13 cellular contexts compared by ENCODE assay signal in the genomic region with DNA sequence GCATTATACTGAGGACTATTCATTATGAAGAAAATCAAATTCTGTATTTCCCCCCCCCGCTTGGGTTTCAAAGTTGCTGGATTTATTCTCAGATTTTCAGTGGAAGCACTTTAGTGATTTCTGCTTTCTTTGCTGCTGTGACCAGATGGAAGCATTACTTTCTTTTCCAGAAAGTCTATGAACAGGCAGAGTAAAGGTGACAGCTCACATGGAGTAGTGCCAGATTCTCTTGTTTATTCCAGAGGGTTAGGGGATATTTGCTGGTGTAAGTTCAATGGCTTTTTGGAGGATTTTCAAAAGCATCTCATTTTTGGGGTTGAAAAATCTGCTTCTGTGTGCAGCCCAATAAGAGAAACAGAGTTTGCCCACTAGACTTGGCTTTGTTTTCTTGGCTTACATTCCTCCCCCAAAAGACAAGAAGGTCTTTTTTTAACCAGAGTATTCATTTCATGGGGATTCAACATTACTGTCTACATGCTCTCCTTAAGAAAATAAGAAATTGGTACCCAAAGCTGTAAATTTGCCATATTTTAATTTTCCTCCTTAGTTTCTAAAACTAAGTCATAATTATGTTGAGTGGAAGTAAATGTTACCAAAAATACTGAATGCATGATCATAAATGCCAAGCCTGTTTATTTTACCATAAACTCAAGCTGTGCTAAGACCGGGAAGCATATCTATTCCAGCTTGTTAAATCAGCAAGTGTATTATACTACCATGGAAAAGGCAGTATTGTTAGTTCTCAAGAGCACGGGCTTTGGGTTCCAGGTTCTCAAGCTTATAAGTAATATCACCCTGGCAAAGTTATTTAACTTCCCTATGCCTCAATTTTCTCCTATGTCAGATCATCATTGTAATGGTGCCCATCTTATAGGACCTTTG.
DNase-seq lines count a peak whose midpoint lies in the region; ATAC-seq and TF ChIP-seq lines count a peak whose summit lies in the region.
"Had no signal": no experiment of that assay in that cellular context is flagged by ENCODE, and none has a peak within 500 bp of the region (broad histone marks: within the 10 kb centered on the region; RNA-seq: fewer than 3 reads in every experiment).

No MANE protein-coding gene starts in this region.

- no peaks in the 10 kb centered on the region for H4K20me1 ChIP-seq in GM23338 (replicated peaks; ENCODE audit: insufficient read depth)

- no peaks in the 10 kb centered on the region for H3K36me3 Mint-ChIP-seq in GM23338 (ENCODE audit: low read depth)

- no peak overlapping the region for H3K27ac ChIP-seq in GM23338 (ENCODE audit: low read depth)
- H3K27ac ChIP-seq: GM23248 had no signal

- no peaks in the 10 kb centered on the region for H3K9me3 Mint-ChIP-seq in GM23338
- H3K9me3 Mint-ChIP-seq: CD4-positive, alpha-beta T cell had no signal

- H3K27me3 Mint-ChIP-seq in GM23338 (ENCODE audit: insufficient read depth, low read depth, poor library complexity): no peaks in the 10 kb centered on the region
- H3K27me3 Mint-ChIP-seq: B cell; CD4-positive, alpha-beta T cell had no signal

- 0 out of 2 replicates have a peak overlapping the region, but pooled peaks have one; percentile 15 for H2AFZ ChIP-seq in GM23338
- H2AFZ ChIP-seq: GM23248 had no signal

- no peak overlapping the region for H3K4me2 ChIP-seq in GM23338

- no peaks in the 10 kb centered on the region for H3K36me3 ChIP-seq in GM23338 (ENCODE audit: insufficient read depth)

- no peak overlapping the region for H3K4me3 Mint-ChIP-seq in GM23338
- H3K4me3 Mint-ChIP-seq: B cell; CD4-positive, alpha-beta T cell had no signal

- no peak for TF ChIP-seq CTCF in GM23338 (conservative IDR thresholded peaks at IDR 0.05; ENCODE audit: low read depth in 2 of 2)

- H3K27ac Mint-ChIP-seq in GM23338: no peak overlapping the region
- H3K27ac Mint-ChIP-seq: B cell; CD4-positive, alpha-beta T cell had no signal

- H3K79me2 ChIP-seq in GM23338 (replicated peaks; ENCODE audit: insufficient read depth): no peaks in the 10 kb centered on the region

- H3K4me1 Mint-ChIP-seq in GM23338: peaks cover 3% of the 10 kb centered on the region; the same call in 1 of the 3 replicates
- H3K4me1 Mint-ChIP-seq: B cell had no signal

- no peaks in the 10 kb centered on the region for H3K9me2 ChIP-seq in GM23338 (ENCODE audit: insufficient read depth)

- no peak overlapping the region for H3K4me3 ChIP-seq in GM23338
- H3K4me3 ChIP-seq: GM23248 had no signal

- peaks cover 3% of the 10 kb centered on the region; the same call in 1 of the 2 replicates for H3K4me1 ChIP-seq in GM23338 (ENCODE audit: insufficient read depth)

- no peaks in the 10 kb centered on the region for H3K27me3 ChIP-seq in GM23338 (ENCODE audit: insufficient read depth)

- ATAC-seq in GM23338: no peak
- ATAC-seq in HG03469 (IDR thresholded peaks at IDR 0.05; ENCODE audit: unreplicated experiment): no peak

- H3F3A ChIP-seq in GM23338 (replicated peaks; ENCODE audit: low read depth): no peaks in the 10 kb centered on the region

- DNase-seq in GM23338 (ENCODE audit: low spot score): no peak
- DNase-seq in NCI-H1694 (lab: John Stamatoyannopoulos, UW): peak; percentile 61
- DNase-seq in astrocyte of the hippocampus (ENCODE audit: low read depth, low spot score): peak; percentile 9
- peak; percentile 31 for DNase-seq in pons (ENCODE audit: low spot score)
- no peak for DNase-seq in GM03348 (ENCODE audit: low spot score)
- DNase-seq in NCI-H69 (lab: John Stamatoyannopoulos, UW): no peak
- DNase-seq: Calu3; CD4-positive, alpha-beta T cell; DMS 273 treated with DMSO at 0.1 percent for 48 hours; GM23248; H7 had no signal

TF ChIP-seq in GM23338, 12 proteins besides CTCF, POLR2A, EP300 and RAD21:
- TF ChIP-seq EZH2phosphoT487 (IDR thresholded peaks at IDR 0.05; ENCODE audit: unreplicated experiment): no peak
- TF ChIP-seq, protein P1, sequence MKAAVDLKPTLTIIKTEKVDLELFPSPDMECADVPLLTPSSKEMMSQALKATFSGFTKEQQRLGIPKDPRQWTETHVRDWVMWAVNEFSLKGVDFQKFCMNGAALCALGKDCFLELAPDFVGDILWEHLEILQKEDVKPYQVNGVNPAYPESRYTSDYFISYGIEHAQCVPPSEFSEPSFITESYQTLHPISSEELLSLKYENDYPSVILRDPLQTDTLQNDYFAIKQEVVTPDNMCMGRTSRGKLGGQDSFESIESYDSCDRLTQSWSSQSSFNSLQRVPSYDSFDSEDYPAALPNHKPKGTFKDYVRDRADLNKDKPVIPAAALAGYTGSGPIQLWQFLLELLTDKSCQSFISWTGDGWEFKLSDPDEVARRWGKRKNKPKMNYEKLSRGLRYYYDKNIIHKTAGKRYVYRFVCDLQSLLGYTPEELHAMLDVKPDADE (IDR thresholded peaks at IDR 0.05): no peak
- TF ChIP-seq STAT1 (IDR thresholded peaks at IDR 0.05; ENCODE audit: unreplicated experiment): no peak
- no peak for TF ChIP-seq ZNF114 (CRISPR knock-in tag; IDR thresholded peaks at IDR 0.05)
- TF ChIP-seq POLR2AphosphoS5 (IDR thresholded peaks at IDR 0.05; ENCODE audit: low read depth): no peak
- no peak for TF ChIP-seq CREB1 (CRISPR knock-in tag; IDR thresholded peaks at IDR 0.05; ENCODE audit: low read depth)
- TF ChIP-seq NANOG (IDR thresholded peaks at IDR 0.05; ENCODE audit: borderline replicate concordance): no peak
- no peak for TF ChIP-seq EZH2 (IDR thresholded peaks at IDR 0.05; ENCODE audit: low read depth, unreplicated experiment)
- TF ChIP-seq ZNF331 (CRISPR knock-in tag; IDR thresholded peaks at IDR 0.05; ENCODE audit: low read depth): no peak
- TF ChIP-seq, protein P2, sequence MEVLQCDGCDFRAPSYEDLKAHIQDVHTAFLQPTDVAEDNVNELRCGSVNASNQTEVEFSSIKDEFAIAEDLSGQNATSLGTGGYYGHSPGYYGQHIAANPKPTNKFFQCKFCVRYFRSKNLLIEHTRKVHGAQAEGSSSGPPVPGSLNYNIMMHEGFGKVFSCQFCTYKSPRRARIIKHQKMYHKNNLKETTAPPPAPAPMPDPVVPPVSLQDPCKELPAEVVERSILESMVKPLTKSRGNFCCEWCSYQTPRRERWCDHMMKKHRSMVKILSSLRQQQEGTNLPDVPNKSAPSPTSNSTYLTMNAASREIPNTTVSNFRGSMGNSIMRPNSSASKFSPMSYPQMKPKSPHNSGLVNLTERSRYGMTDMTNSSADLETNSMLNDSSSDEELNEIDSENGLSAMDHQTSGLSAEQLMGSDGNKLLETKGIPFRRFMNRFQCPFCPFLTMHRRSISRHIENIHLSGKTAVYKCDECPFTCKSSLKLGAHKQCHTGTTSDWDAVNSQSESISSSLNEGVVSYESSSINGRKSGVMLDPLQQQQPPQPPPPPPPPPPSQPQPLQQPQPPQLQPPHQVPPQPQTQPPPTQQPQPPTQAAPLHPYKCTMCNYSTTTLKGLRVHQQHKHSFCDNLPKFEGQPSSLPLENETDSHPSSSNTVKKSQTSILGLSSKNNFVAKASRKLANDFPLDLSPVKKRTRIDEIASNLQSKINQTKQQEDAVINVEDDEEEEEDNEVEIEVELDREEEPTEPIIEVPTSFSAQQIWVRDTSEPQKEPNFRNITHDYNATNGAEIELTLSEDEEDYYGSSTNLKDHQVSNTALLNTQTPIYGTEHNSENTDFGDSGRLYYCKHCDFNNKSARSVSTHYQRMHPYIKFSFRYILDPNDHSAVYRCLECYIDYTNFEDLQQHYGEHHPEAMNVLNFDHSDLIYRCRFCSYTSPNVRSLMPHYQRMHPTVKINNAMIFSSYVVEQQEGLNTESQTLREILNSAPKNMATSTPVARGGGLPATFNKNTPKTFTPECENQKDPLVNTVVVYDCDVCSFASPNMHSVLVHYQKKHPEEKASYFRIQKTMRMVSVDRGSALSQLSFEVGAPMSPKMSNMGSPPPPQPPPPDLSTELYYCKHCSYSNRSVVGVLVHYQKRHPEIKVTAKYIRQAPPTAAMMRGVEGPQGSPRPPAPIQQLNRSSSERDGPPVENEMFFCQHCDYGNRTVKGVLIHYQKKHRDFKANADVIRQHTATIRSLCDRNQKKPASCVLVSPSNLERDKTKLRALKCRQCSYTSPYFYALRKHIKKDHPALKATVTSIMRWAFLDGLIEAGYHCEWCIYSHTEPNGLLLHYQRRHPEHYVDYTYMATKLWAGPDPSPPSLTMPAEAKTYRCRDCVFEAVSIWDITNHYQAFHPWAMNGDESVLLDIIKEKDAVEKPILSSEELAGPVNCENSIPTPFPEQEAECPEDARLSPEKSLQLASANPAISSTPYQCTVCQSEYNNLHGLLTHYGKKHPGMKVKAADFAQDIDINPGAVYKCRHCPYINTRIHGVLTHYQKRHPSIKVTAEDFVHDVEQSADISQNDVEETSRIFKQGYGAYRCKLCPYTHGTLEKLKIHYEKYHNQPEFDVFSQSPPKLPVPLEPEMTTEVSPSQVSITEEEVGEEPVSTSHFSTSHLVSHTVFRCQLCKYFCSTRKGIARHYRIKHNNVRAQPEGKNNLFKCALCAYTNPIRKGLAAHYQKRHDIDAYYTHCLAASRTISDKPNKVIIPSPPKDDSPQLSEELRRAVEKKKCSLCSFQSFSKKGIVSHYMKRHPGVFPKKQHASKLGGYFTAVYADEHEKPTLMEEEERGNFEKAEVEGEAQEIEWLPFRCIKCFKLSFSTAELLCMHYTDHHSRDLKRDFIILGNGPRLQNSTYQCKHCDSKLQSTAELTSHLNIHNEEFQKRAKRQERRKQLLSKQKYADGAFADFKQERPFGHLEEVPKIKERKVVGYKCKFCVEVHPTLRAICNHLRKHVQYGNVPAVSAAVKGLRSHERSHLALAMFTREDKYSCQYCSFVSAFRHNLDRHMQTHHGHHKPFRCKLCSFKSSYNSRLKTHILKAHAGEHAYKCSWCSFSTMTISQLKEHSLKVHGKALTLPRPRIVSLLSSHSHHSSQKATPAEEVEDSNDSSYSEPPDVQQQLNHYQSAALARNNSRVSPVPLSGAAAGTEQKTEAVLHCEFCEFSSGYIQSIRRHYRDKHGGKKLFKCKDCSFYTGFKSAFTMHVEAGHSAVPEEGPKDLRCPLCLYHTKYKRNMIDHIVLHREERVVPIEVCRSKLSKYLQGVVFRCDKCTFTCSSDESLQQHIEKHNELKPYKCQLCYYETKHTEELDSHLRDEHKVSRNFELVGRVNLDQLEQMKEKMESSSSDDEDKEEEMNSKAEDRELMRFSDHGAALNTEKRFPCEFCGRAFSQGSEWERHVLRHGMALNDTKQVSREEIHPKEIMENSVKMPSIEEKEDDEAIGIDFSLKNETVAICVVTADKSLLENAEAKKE (CRISPR knock-in tag; IDR thresholded peaks at IDR 0.05): no peak
- TF ChIP-seq JUNB (IDR thresholded peaks at IDR 0.05; ENCODE audit: unreplicated experiment): no peak

Comparison
In these comparisons a context has a peak if more than half of its experiments do, and no peak if none do; other contexts are left out.
1. DNase-seq: peak in NCI-H1694 (single experiment), astrocyte of the hippocampus (single experiment) and pons (single experiment); none in GM23338 (single experiment), GM03348 (single experiment) and NCI-H69 (single experiment).